In genomic region chr6:90729057-90729456, GRCh38 we compare ENCODE assay signal across 2 cellular contexts.
TF ChIP-seq lines count a peak whose summit lies in the region.

No MANE protein-coding gene starts in this region.

TF ChIP-seq in GM23338, 12 proteins besides CTCF, POLR2A, EP300 and RAD21 (continued from another document):
- TF ChIP-seq ZNF462 (CRISPR knock-in tag; IDR thresholded peaks at IDR 0.05), result no peak
- no peak for TF ChIP-seq STAT1 (IDR thresholded peaks at IDR 0.05; ENCODE audit: unreplicated experiment)
- no peak for TF ChIP-seq ZNF331 (CRISPR knock-in tag; IDR thresholded peaks at IDR 0.05; ENCODE audit: low read depth)
- TF ChIP-seq REST (IDR thresholded peaks at IDR 0.05; ENCODE audit: unreplicated experiment), result no peak
- TF ChIP-seq POLR2AphosphoS5 (IDR thresholded peaks at IDR 0.05; ENCODE audit: low read depth), result no peak

TF ChIP-seq in WTC11, 78 proteins besides CTCF, POLR2A, EP300 and RAD21 (continued from another document):
- TF ChIP-seq ZNF281 (CRISPR knock-in tag; IDR thresholded peaks at IDR 0.05) (no peak), EMX1 (CRISPR knock-in tag; IDR thresholded peaks at IDR 0.05) (no peak), ESRRA (CRISPR knock-in tag; IDR thresholded peaks at IDR 0.05; ENCODE audit: borderline replicate concordance) (no peak), FOXP4 (CRISPR knock-in tag; IDR thresholded peaks at IDR 0.05) (no peak), NR2C2 (CRISPR knock-in tag; IDR thresholded peaks at IDR 0.05) (no peak)
TF ChIP-seq in WTC11: peak in this region for 0.
